In genomic region chr4:169025184-169025583, GRCh38 we compare ENCODE assay signal across 13 cellular contexts.
"Had no signal": no experiment of that assay in that cellular context is flagged by ENCODE, and none has a peak within 500 bp of the region (broad histone marks: within the 10 kb centered on the region; RNA-seq: fewer than 3 reads in every experiment).

No MANE protein-coding gene starts in this region.

- H3K36me3 Mint-ChIP-seq: activated CD4-positive, alpha-beta memory T cell treated with anti-CD3 and anti-CD28 coated beads for 36 hours; activated naive CD8-positive, alpha-beta T cell treated with anti-CD3 and anti-CD28 coated beads for 36 hours; naive thymus-derived CD4-positive, alpha-beta T cell; stimulated activated naive B cell treated with anti-CD40 and anti-IgM and Interleukin-4, amounts not matched to agents 10 μg/mL and 1 μg/mL and 100 μg/mL, for 72 hours had no signal

- DNase-seq: activated CD4-positive, alpha-beta memory T cell treated with anti-CD3 and anti-CD28 coated beads for 36 hours; activated gamma-delta T cell; activated naive CD8-positive, alpha-beta T cell treated with anti-CD3 and anti-CD28 coated beads for 36 hours; activated T-cell treated with anti-CD3 and anti-CD28 coated beads, Interleukin-2, amount 50 U/mL, for 4 hours; cerebellar nuclear complex; left cardiac atrium; naive thymus-derived CD4-positive, alpha-beta T cell; stimulated activated naive B cell treated with anti-CD40 and anti-IgM and Interleukin-4, amounts not matched to agents 10 μg/mL and 1 μg/mL and 100 μg/mL, for 72 hours had no signal

- H3K27me3 ChIP-seq: brain microvascular endothelial cell, tibial nerve had no signal

- H3K36me3 ChIP-seq: brain microvascular endothelial cell, tibial nerve had no signal

- H3K4me1 Mint-ChIP-seq: activated naive CD8-positive, alpha-beta T cell treated with anti-CD3 and anti-CD28 coated beads for 36 hours; naive thymus-derived CD4-positive, alpha-beta T cell had no signal

- H3K9me3 Mint-ChIP-seq: activated CD4-positive, alpha-beta memory T cell treated with anti-CD3 and anti-CD28 coated beads for 36 hours; activated naive CD8-positive, alpha-beta T cell treated with anti-CD3 and anti-CD28 coated beads for 36 hours; activated T-cell treated with anti-CD3 and anti-CD28 coated beads, Interleukin-2, amount 50 U/mL, for 4 hours; dendritic cell treated with granulocyte-macrophage colony-stimulating factor and Interleukin-4, amounts not matched to agents 40 ng/mL and 50 ng/mL, for 4 days; naive thymus-derived CD4-positive, alpha-beta T cell; stimulated activated naive B cell treated with anti-CD40 and anti-IgM and Interleukin-4, amounts not matched to agents 10 μg/mL and 1 μg/mL and 100 μg/mL, for 72 hours had no signal

- H3K4me3 Mint-ChIP-seq: activated CD4-positive, alpha-beta memory T cell treated with anti-CD3 and anti-CD28 coated beads for 36 hours; activated naive CD8-positive, alpha-beta T cell treated with anti-CD3 and anti-CD28 coated beads for 36 hours; activated T-cell treated with anti-CD3 and anti-CD28 coated beads, Interleukin-2, amount 50 U/mL, for 4 hours; dendritic cell treated with granulocyte-macrophage colony-stimulating factor and Interleukin-4, amounts not matched to agents 40 ng/mL and 50 ng/mL, for 4 days; naive thymus-derived CD4-positive, alpha-beta T cell; stimulated activated naive B cell treated with anti-CD40 and anti-IgM and Interleukin-4, amounts not matched to agents 10 μg/mL and 1 μg/mL and 100 μg/mL, for 72 hours had no signal

- H3K4me2 ChIP-seq: smooth muscle cell had no signal

- H3K27me3 Mint-ChIP-seq: dendritic cell treated with granulocyte-macrophage colony-stimulating factor and Interleukin-4, amounts not matched to agents 40 ng/mL and 50 ng/mL, for 4 days; progenitor cell of endocrine pancreas had no signal

- H3K4me3 ChIP-seq: smooth muscle cell, tibial nerve had no signal

- H3K9me3 ChIP-seq: tibial nerve had no signal

- H3K27ac ChIP-seq: brain microvascular endothelial cell, tibial nerve had no signal

- ATAC-seq: activated T-cell treated with anti-CD3 and anti-CD28 coated beads, Interleukin-2, amount 50 U/mL, for 4 hours had no signal

- H3K27ac Mint-ChIP-seq: activated CD4-positive, alpha-beta memory T cell treated with anti-CD3 and anti-CD28 coated beads for 36 hours; activated naive CD8-positive, alpha-beta T cell treated with anti-CD3 and anti-CD28 coated beads for 36 hours; dendritic cell treated with granulocyte-macrophage colony-stimulating factor and Interleukin-4, amounts not matched to agents 40 ng/mL and 50 ng/mL, for 4 days; naive thymus-derived CD4-positive, alpha-beta T cell; progenitor cell of endocrine pancreas; stimulated activated naive B cell treated with anti-CD40 and anti-IgM and Interleukin-4, amounts not matched to agents 10 μg/mL and 1 μg/mL and 100 μg/mL, for 72 hours had no signal
